ENCODE assay signal across 8 cellular contexts in the genomic region with DNA sequence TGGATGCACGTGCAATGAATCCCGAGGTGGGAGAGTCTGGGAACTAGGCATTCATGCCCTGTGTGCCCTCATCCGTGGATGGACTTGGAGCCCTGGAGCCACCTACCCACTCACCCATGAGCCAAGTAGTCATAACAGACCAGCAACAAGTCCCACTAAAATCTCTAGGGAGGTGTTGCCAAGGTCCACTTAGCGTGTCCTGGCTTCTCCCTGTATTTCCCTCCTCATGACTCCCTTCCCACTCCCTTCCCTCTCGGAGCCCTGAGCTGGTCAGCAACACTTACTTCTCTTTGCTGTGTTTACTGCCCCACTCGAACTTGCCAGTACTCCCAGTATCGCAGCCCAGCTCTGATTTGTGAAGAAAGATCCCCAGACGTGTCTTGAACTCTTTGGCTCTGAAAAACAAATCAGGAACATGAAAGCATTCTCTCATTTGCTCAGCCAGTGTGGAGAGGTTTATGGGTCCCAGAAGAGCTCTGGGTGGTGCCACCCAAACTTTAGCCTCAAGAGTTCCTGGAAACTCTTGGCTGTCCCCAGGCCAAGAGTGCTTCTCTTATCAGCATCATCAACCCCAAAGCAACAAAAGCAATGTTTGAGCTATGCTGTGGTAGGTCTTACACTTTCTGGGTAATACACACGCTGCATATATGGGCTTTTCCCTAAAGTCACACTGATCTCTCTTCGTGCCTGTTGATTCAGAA. TPM values are rescaled to one million over a fixed set of nuclear protein-coding genes. Genes with fewer than 3 reads are reported as not detected.
DNase-seq lines count a peak whose midpoint lies in the region; ATAC-seq and TF ChIP-seq lines count a peak whose summit lies in the region.

No MANE protein-coding gene starts in this region.

- POLR2A ChIA-PET in activated CD4-positive, alpha-beta memory T cell treated with anti-CD3 and anti-CD28 coated beads, Interleukin-2, amount 10 ng/mL, durations not matched to agents 7 days and 5 days (lab: Charles Lee), result interaction anchor here (0.7 to 7.2 kb wide), 11 partner anchors 8 to 516 kb away, joined by 3 to 79 read pairs (median 7); a partner anchor contains a TSS

- H3K36me3 ChIP-seq in left lung, result peaks cover 0 to 15% of the 10 kb centered on the region in 2 donors
- H3K36me3 ChIP-seq in aorta (ENCODE audit: control insufficient read depth in 1 of 2, insufficient read depth in 2 of 2, low read length in 1 of 2), result no peaks in the 10 kb centered on the region

- peak overlapping the region; percentile 55 to 56 for H3K27ac Mint-ChIP-seq in natural killer cell
- no peak overlapping the region for H3K27ac Mint-ChIP-seq in natural killer cell treated with Interleukin-12 subunit alpha and Interleukin-12 subunit beta and Interleukin-15 and Interleukin-18, amount 100 ng/mL, for 72 hours
- H3K27ac Mint-ChIP-seq in activated CD4-positive, alpha-beta memory T cell treated with anti-CD3 and anti-CD28 coated beads, Interleukin-2, amount 10 ng/mL, durations not matched to agents 7 days and 5 days, result no peak overlapping the region

- peaks cover 9 to 58% of the 10 kb centered on the region in 2 donors for H3K4me1 ChIP-seq in left lung
- H3K4me1 ChIP-seq in aorta (ENCODE audit: control insufficient read depth in 1 of 2, insufficient read depth in 2 of 2, low read length in 2 of 2), result no peaks in the 10 kb centered on the region

- H3K27ac ChIP-seq in left lung (peak overlapping the region; percentile 39 to 71), aorta (ENCODE audit: low read depth in 1 of 2, low read length in 2 of 2) (no peak overlapping the region)

- ATAC-seq in natural killer cell, result no peak
- ATAC-seq in natural killer cell treated with Interleukin-12 subunit alpha and Interleukin-12 subunit beta and Interleukin-15 and Interleukin-18, amount 100 ng/mL, for 72 hours, result no peak
- ATAC-seq in left lung, result peak; percentile 51
- ATAC-seq in aorta (ENCODE audit: low FRiP score), result peak; percentile 33
- no peak for ATAC-seq in GM21737 (IDR thresholded peaks at IDR 0.05; ENCODE audit: unreplicated experiment)
- no peak for ATAC-seq in HG02870 (IDR thresholded peaks at IDR 0.05; ENCODE audit: unreplicated experiment)

- H3K27me3 ChIP-seq in left lung, result peaks cover 0 to 19% of the 10 kb centered on the region in 2 donors
- no peaks in the 10 kb centered on the region for H3K27me3 ChIP-seq in aorta (ENCODE audit: control insufficient read depth in 1 of 2, insufficient read depth in 2 of 2, low read length in 1 of 2)

- H3K4me3 Mint-ChIP-seq in natural killer cell, result no peak overlapping the region
- H3K4me3 Mint-ChIP-seq in natural killer cell treated with Interleukin-12 subunit alpha and Interleukin-12 subunit beta and Interleukin-15 and Interleukin-18, amount 100 ng/mL, for 72 hours, result no peak overlapping the region
- H3K4me3 Mint-ChIP-seq in activated CD4-positive, alpha-beta memory T cell treated with anti-CD3 and anti-CD28 coated beads, Interleukin-2, amount 10 ng/mL, durations not matched to agents 7 days and 5 days, result no peak overlapping the region

- H3K27me3 Mint-ChIP-seq in natural killer cell (ENCODE audit: low read depth in 2 of 2), result peaks cover 4 to 19% of the 10 kb centered on the region in 2 donors
- H3K27me3 Mint-ChIP-seq in natural killer cell treated with Interleukin-12 subunit alpha and Interleukin-12 subunit beta and Interleukin-15 and Interleukin-18, amount 100 ng/mL, for 72 hours, result peaks cover 7 to 14% of the 10 kb centered on the region in 2 donors
- peaks cover 18% of the 10 kb centered on the region for H3K27me3 Mint-ChIP-seq in activated CD4-positive, alpha-beta memory T cell treated with anti-CD3 and anti-CD28 coated beads, Interleukin-2, amount 10 ng/mL, durations not matched to agents 7 days and 5 days

- H3K4me3 ChIP-seq in left lung (peak overlapping the region; percentile 38 to 57), aorta (ENCODE audit: low read length in 2 of 2) (no peak overlapping the region)

- CTCF ChIA-PET in activated CD4-positive, alpha-beta memory T cell treated with anti-CD3 and anti-CD28 coated beads, Interleukin-2, amount 10 ng/mL, durations not matched to agents 7 days and 5 days (lab: Charles Lee), result interaction anchor here (0.7 to 14.2 kb wide), 9 partner anchors 8 to 241 kb away, joined by 3 to 531 read pairs (median 5); a partner anchor contains a TSS

- DNase-seq in natural killer cell (no peak), left lung (peak in 1 of 2 donors; percentile 61), aorta (no peak)
- DNase-seq in natural killer cell treated with Interleukin-12 subunit alpha and Interleukin-12 subunit beta and Interleukin-15 and Interleukin-18, amount 100 ng/mL, for 72 hours (ENCODE audit: low spot score), result no peak
- DNase-seq in activated CD4-positive, alpha-beta memory T cell treated with anti-CD3 and anti-CD28 coated beads, Interleukin-2, amount 10 ng/mL, durations not matched to agents 7 days and 5 days, result peak; percentile 53
- DNase-seq in activated T-cell treated with anti-CD3 and anti-CD28 coated beads, Interleukin-2, amount 50 U/mL, for 1 hour, result no peak

- H3K36me3 Mint-ChIP-seq in natural killer cell, result no peaks in the 10 kb centered on the region
- no peaks in the 10 kb centered on the region for H3K36me3 Mint-ChIP-seq in natural killer cell treated with Interleukin-12 subunit alpha and Interleukin-12 subunit beta and Interleukin-15 and Interleukin-18, amount 100 ng/mL, for 72 hours
- peaks cover 12% of the 10 kb centered on the region for H3K36me3 Mint-ChIP-seq in activated CD4-positive, alpha-beta memory T cell treated with anti-CD3 and anti-CD28 coated beads, Interleukin-2, amount 10 ng/mL, durations not matched to agents 7 days and 5 days (ENCODE audit: low read depth)

- no peaks in the 10 kb centered on the region for H3K9me3 Mint-ChIP-seq in natural killer cell
- H3K9me3 Mint-ChIP-seq in natural killer cell treated with Interleukin-12 subunit alpha and Interleukin-12 subunit beta and Interleukin-15 and Interleukin-18, amount 100 ng/mL, for 72 hours, result no peaks in the 10 kb centered on the region
- H3K9me3 Mint-ChIP-seq in activated CD4-positive, alpha-beta memory T cell treated with anti-CD3 and anti-CD28 coated beads, Interleukin-2, amount 10 ng/mL, durations not matched to agents 7 days and 5 days, result no peaks in the 10 kb centered on the region

- TF ChIP-seq CTCF in natural killer cell (IDR thresholded peaks at IDR 0.05) (no peak), left lung (IDR thresholded peaks at IDR 0.05) (no peak)

- intact Hi-C loops in natural killer cell (cut with micrococcal nuclease), result loop anchor here (5.0 kb wide), 2 partner anchors 59 to 234 kb away; a partner anchor contains a TSS
- intact Hi-C loops in left lung (cut with DNase I), result loop anchor here in 1 of 2 donors (5.0 kb wide), 1 partner anchor 179 kb away; no protein-coding TSS in a partner anchor
- intact Hi-C loops in aorta (cut with DNase I), result loop anchor here (2.0 to 5.0 kb wide), 4 partner anchors 74 to 184 kb away; no protein-coding TSS in a partner anchor

- no peaks in the 10 kb centered on the region for H3K9me3 ChIP-seq in left lung
- H3K9me3 ChIP-seq in aorta (ENCODE audit: control insufficient read depth, low read length), result no peaks in the 10 kb centered on the region

- H3K4me1 Mint-ChIP-seq in natural killer cell, result peaks cover 15 to 16% of the 10 kb centered on the region in 2 donors
- peaks cover 8 to 27% of the 10 kb centered on the region in 2 donors for H3K4me1 Mint-ChIP-seq in natural killer cell treated with Interleukin-12 subunit alpha and Interleukin-12 subunit beta and Interleukin-15 and Interleukin-18, amount 100 ng/mL, for 72 hours (ENCODE audit: low read depth in 2 of 2)
- H3K4me1 Mint-ChIP-seq in activated CD4-positive, alpha-beta memory T cell treated with anti-CD3 and anti-CD28 coated beads, Interleukin-2, amount 10 ng/mL, durations not matched to agents 7 days and 5 days, result peaks cover 8% of the 10 kb centered on the region

- 6 to 13% methylated on average over 10 of the region's 10 CpGs for WGBS in aorta, 2 donors

RNA-seq across cellular contexts. Expression of a gene that starts 1.1 kb away (rescaled TPM):
- total RNA-seq in natural killer cell (1 to 10 TPM; 1.3 to 9.6 (median 4.2) TPM), left lung (10 to 100 TPM; 10.1 to 11.0 TPM), aorta (10 to 100 TPM in 1 of 2 donors, 1 to 10 TPM in 1; 9.2 to 20.9 TPM)
- 100 to 1,000 TPM in 1 of 2 donors, 10 to 100 TPM in 1; 33.0 to 102 TPM for total RNA-seq in natural killer cell treated with Interleukin-12 subunit alpha and Interleukin-12 subunit beta and Interleukin-15 and Interleukin-18, amount 100 ng/mL, for 72 hours
- 1 to 10 TPM; 6.4 to 6.9 TPM for total RNA-seq in activated CD4-positive, alpha-beta memory T cell treated with anti-CD3 and anti-CD28 coated beads, Interleukin-2, amount 10 ng/mL, durations not matched to agents 7 days and 5 days
- 1 to 10 TPM in 1 of 2 donors, under 1 TPM in 1; 0.50 to 7.0 TPM for polyA plus RNA-seq in aorta

RNA-seq across cellular contexts. Expression of a gene that starts 14.0 kb away (rescaled TPM):
- total RNA-seq in natural killer cell, result 1 to 10 TPM; 3.3 to 5.8 (median 4.8) TPM
- total RNA-seq in natural killer cell treated with Interleukin-12 subunit alpha and Interleukin-12 subunit beta and Interleukin-15 and Interleukin-18, amount 100 ng/mL, for 72 hours, result 1 to 10 TPM; 3.0 to 5.1 TPM
- total RNA-seq in activated CD4-positive, alpha-beta memory T cell treated with anti-CD3 and anti-CD28 coated beads, Interleukin-2, amount 10 ng/mL, durations not matched to agents 7 days and 5 days, result 1 to 10 TPM; 8.4 to 8.8 TPM
- 10 to 100 TPM; 13.5 to 13.6 TPM for total RNA-seq in left lung
- 10 to 100 TPM in 1 of 2 donors, 1 to 10 TPM in 1; 6.8 to 13.9 TPM for total RNA-seq in aorta
- polyA plus RNA-seq in aorta, result 1 to 10 TPM; 3.9 to 6.9 TPM

Comparison
In these comparisons a context has a peak if more than half of its experiments do, and no peak if none do; other contexts are left out.
1. H3K27ac Mint-ChIP-seq: peak in natural killer cell (2 of 2); none in natural killer cell treated with Interleukin-12 subunit alpha and Interleukin-12 subunit beta and Interleukin-15 and Interleukin-18, amount 100 ng/mL, for 72 hours (0 of 2) and activated CD4-positive, alpha-beta memory T cell treated with anti-CD3 and anti-CD28 coated beads, Interleukin-2, amount 10 ng/mL, durations not matched to agents 7 days and 5 days (single experiment).
2. ATAC-seq: peak in left lung (single experiment) and aorta (single experiment); none in natural killer cell (0 of 3), natural killer cell treated with Interleukin-12 subunit alpha and Interleukin-12 subunit beta and Interleukin-15 and Interleukin-18, amount 100 ng/mL, for 72 hours (0 of 2), GM21737 (single experiment) and HG02870 (single experiment).
3. H3K27ac ChIP-seq: peak in left lung (2 of 2); none in aorta (0 of 2).
4. H3K4me3 ChIP-seq: peak in left lung (2 of 2); none in aorta (0 of 2).